In genomic region chr2:96509847-96510230, GRCh38 we compare ENCODE assay signal across 17 cellular contexts. TPM values are rescaled to one million over a fixed set of nuclear protein-coding genes. Genes with fewer than 3 reads are reported as not detected.
DNase-seq lines count a peak whose midpoint lies in the region; ATAC-seq and TF ChIP-seq lines count a peak whose summit lies in the region.
"Had no signal": no experiment of that assay in that cellular context is flagged by ENCODE, and none has a peak within 500 bp of the region (broad histone marks: within the 10 kb centered on the region; RNA-seq: fewer than 3 reads in every experiment).

No MANE protein-coding gene starts in this region.

- H3K27me3 ChIP-seq in mucosa of rectum (ENCODE audit: control insufficient read depth in 2 of 2, insufficient read depth in 2 of 2, low read length in 2 of 2) (no peaks in the 10 kb centered on the region), Peyer's patch (no peaks in the 10 kb centered on the region)
- H3K27me3 ChIP-seq: right atrium auricular region had no signal

- no peaks in the 10 kb centered on the region for H3K9me3 Mint-ChIP-seq in natural killer cell treated with Interleukin-12 subunit alpha and Interleukin-12 subunit beta and Interleukin-15 and Interleukin-18, amount 100 ng/mL, for 72 hours
- H3K9me3 Mint-ChIP-seq in natural killer cell (no peaks in the 10 kb centered on the region), WTC11 (no peaks in the 10 kb centered on the region)
- H3K9me3 Mint-ChIP-seq: endodermal cell, immature natural killer cell had no signal

- H3K4me3 Mint-ChIP-seq in natural killer cell treated with Interleukin-12 subunit alpha and Interleukin-12 subunit beta and Interleukin-15 and Interleukin-18, amount 100 ng/mL, for 72 hours, result peak overlapping the region; percentile 32
- H3K4me3 Mint-ChIP-seq in natural killer cell (no peak overlapping the region), WTC11 (peak overlapping the region; percentile 55)
- H3K4me3 Mint-ChIP-seq: activated CD8-positive, alpha-beta T cell treated with anti-CD3 and anti-CD28 coated beads, Interleukin-2, amount 10 ng/mL, durations not matched to agents 7 days and 5 days; endodermal cell had no signal

- H3K4me3 ChIP-seq in mucosa of rectum (ENCODE audit: low read length in 2 of 2) (peak overlapping the region in 1 of 2 donors; percentile 26), Peyer's patch (peak overlapping the region in 1 of 4 donors; percentile 24)
- H3K4me3 ChIP-seq: GM23248, left lung, right atrium auricular region had no signal

- H3K36me3 Mint-ChIP-seq in natural killer cell treated with Interleukin-12 subunit alpha and Interleukin-12 subunit beta and Interleukin-15 and Interleukin-18, amount 100 ng/mL, for 72 hours, result no peaks in the 10 kb centered on the region
- H3K36me3 Mint-ChIP-seq in natural killer cell, result no peaks in the 10 kb centered on the region
- no peaks in the 10 kb centered on the region for H3K36me3 Mint-ChIP-seq in WTC11
- H3K36me3 Mint-ChIP-seq: activated naive CD8-positive, alpha-beta T cell; immature natural killer cell had no signal

- intact Hi-C loops in natural killer cell (cut with micrococcal nuclease), result loop anchor here (1.0 to 10.0 kb wide), 4 partner anchors 23 to 485 kb away; partner anchors contain the start of genes CIAO1 and TMEM127

- H3K27me3 Mint-ChIP-seq in natural killer cell treated with Interleukin-12 subunit alpha and Interleukin-12 subunit beta and Interleukin-15 and Interleukin-18, amount 100 ng/mL, for 72 hours, result peaks cover 16 to 22% of the 10 kb centered on the region in 2 donors
- H3K27me3 Mint-ChIP-seq in natural killer cell (ENCODE audit: low read depth in 2 of 2) (peaks cover 13 to 21% of the 10 kb centered on the region in 2 donors), WTC11 (ENCODE audit: low read depth) (peaks cover 33% of the 10 kb centered on the region)

- H3K4me1 ChIP-seq in mucosa of rectum (ENCODE audit: control insufficient read depth in 2 of 2, insufficient read depth in 2 of 2, low read length in 2 of 2) (peaks cover 8 to 19% of the 10 kb centered on the region in 2 donors), Peyer's patch (peaks cover 0 to 16% (median 4%) of the 10 kb centered on the region in 4 donors)

- peak overlapping the region in 1 of 2 donors; percentile 64 for H3K27ac Mint-ChIP-seq in natural killer cell treated with Interleukin-12 subunit alpha and Interleukin-12 subunit beta and Interleukin-15 and Interleukin-18, amount 100 ng/mL, for 72 hours
- H3K27ac Mint-ChIP-seq in natural killer cell, result no peak overlapping the region
- H3K27ac Mint-ChIP-seq in WTC11, result no peak overlapping the region
- H3K27ac Mint-ChIP-seq: endodermal cell had no signal

- POLR2A ChIA-PET in WTC11 (lab: Charles Lee), result interaction anchor here (1.0 kb wide), 1 partner anchor 23 kb away, joined by 3 read pairs; no protein-coding TSS in a partner anchor

- H3K9me3 ChIP-seq in mucosa of rectum (ENCODE audit: control insufficient read depth in 2 of 2, low read length in 2 of 2), result no peaks in the 10 kb centered on the region
- H3K9me3 ChIP-seq in Peyer's patch, result no peaks in the 10 kb centered on the region
- H3K9me3 ChIP-seq: left lung, right atrium auricular region had no signal

- ATAC-seq in natural killer cell treated with Interleukin-12 subunit alpha and Interleukin-12 subunit beta and Interleukin-15 and Interleukin-18, amount 100 ng/mL, for 72 hours, result no peak
- no peak for ATAC-seq in natural killer cell
- no peak for ATAC-seq in WTC11
- no peak for ATAC-seq in GM21390 (IDR thresholded peaks at IDR 0.05; ENCODE audit: unreplicated experiment)

- H3K4me1 Mint-ChIP-seq in natural killer cell treated with Interleukin-12 subunit alpha and Interleukin-12 subunit beta and Interleukin-15 and Interleukin-18, amount 100 ng/mL, for 72 hours (ENCODE audit: low read depth in 2 of 2), result peaks cover 25 to 39% of the 10 kb centered on the region in 2 donors
- peaks cover 24% of the 10 kb centered on the region in 2 donors for H3K4me1 Mint-ChIP-seq in natural killer cell
- H3K4me1 Mint-ChIP-seq in WTC11, result peaks cover 10% of the 10 kb centered on the region

- H3K36me3 ChIP-seq in mucosa of rectum (ENCODE audit: control insufficient read depth in 2 of 2, insufficient read depth in 2 of 2, low read length in 2 of 2), result no peaks in the 10 kb centered on the region
- H3K36me3 ChIP-seq in Peyer's patch, result no peaks in the 10 kb centered on the region
- H3K36me3 ChIP-seq: brain microvascular endothelial cell, left lung, right atrium auricular region had no signal

- H3K9ac ChIP-seq in mucosa of rectum (ENCODE audit: low read depth in 1 of 2, low read length in 2 of 2), result peak overlapping the region; percentile 6 to 22
- H3K9ac ChIP-seq: GM23248 had no signal

- no peak for TF ChIP-seq CTCF in natural killer cell (IDR thresholded peaks at IDR 0.05)
- TF ChIP-seq CTCF in WTC11 (IDR thresholded peaks at IDR 0.05), result no peak
- no peak for TF ChIP-seq CTCF in Peyer's patch (IDR thresholded peaks at IDR 0.05)

- no peak for DNase-seq in natural killer cell treated with Interleukin-12 subunit alpha and Interleukin-12 subunit beta and Interleukin-15 and Interleukin-18, amount 100 ng/mL, for 72 hours (ENCODE audit: low spot score)
- DNase-seq in natural killer cell (no peak), WTC11 (ENCODE audit: low spot score) (no peak), Peyer's patch (no peak), NCI-H446 (lab: John Stamatoyannopoulos, UW) (no peak), hepatic stellate cell (ENCODE audit: low spot score) (no peak)

- no peak for TF ChIP-seq POLR2A in Peyer's patch (IDR thresholded peaks at IDR 0.05)

- CTCF ChIA-PET in WTC11 (lab: Charles Lee), result interaction anchor here (0.6 to 7.5 kb wide), 40 partner anchors 9 to 243 kb away, joined by 3 to 127 read pairs (median 6); partner anchors contain the start of genes ITPRIPL1 and NCAPH

- H3K27ac ChIP-seq in mucosa of rectum (ENCODE audit: low read depth in 2 of 2, low read length in 2 of 2) (no peak overlapping the region), Peyer's patch (peak overlapping the region in 1 of 4 donors; percentile 14)
- H3K27ac ChIP-seq: brain microvascular endothelial cell, GM23248, left lung, right atrium auricular region had no signal

TF ChIP-seq in WTC11, 78 proteins besides CTCF, POLR2A, EP300 and RAD21 (continues in another document):
- TF ChIP-seq ELF4 (CRISPR knock-in tag; IDR thresholded peaks at IDR 0.05; ENCODE audit: low read depth) (no peak), EMX1 (CRISPR knock-in tag; IDR thresholded peaks at IDR 0.05) (no peak), ATF3 (CRISPR knock-in tag; conservative IDR thresholded peaks at IDR 0.05) (no peak), JAZF1 (CRISPR knock-in tag; IDR thresholded peaks at IDR 0.05) (no peak), ZNF263 (CRISPR knock-in tag; IDR thresholded peaks at IDR 0.05; ENCODE audit: low read depth) (no peak), ARID4B (CRISPR knock-in tag; IDR thresholded peaks at IDR 0.05; ENCODE audit: borderline replicate concordance) (no peak), ZNF671 (CRISPR knock-in tag; IDR thresholded peaks at IDR 0.05) (no peak)

RNA-seq across cellular contexts. Expression of gene NEURL3, which starts 4.7 kb away (rescaled TPM):
- under 1 TPM in 1 of 2 donors, not detected in 1; 0.64 TPM for total RNA-seq in natural killer cell treated with Interleukin-12 subunit alpha and Interleukin-12 subunit beta and Interleukin-15 and Interleukin-18, amount 100 ng/mL, for 72 hours
- not detected for total RNA-seq in natural killer cell
- not detected in 3 replicates for total RNA-seq in WTC11 (2021)
- 10 to 100 TPM in 2 of 4 donors, 1 to 10 TPM in 1, not detected in 1; 1.7 to 23.6 (median 20.2) TPM for total RNA-seq in Peyer's patch
- total RNA-seq: A673; activated CD8-positive, alpha-beta T cell treated with anti-CD3 and anti-CD28 coated beads, Interleukin-2, amount 10 ng/mL, durations not matched to agents 7 days and 5 days; endodermal cell; GM23248; right atrium auricular region had no signal

RNA-seq across cellular contexts. Expression of gene ARID5A, which starts 26.7 kb away (rescaled TPM):
- 100 to 1,000 TPM in 1 of 2 donors, 10 to 100 TPM in 1; 81.4 to 115 TPM for total RNA-seq in natural killer cell treated with Interleukin-12 subunit alpha and Interleukin-12 subunit beta and Interleukin-15 and Interleukin-18, amount 100 ng/mL, for 72 hours
- total RNA-seq in natural killer cell (100 to 1,000 TPM in 2 of 3 donors, 10 to 100 TPM in 1; 90.9 to 117 (median 114) TPM), WTC11 (2021) (8.5 to 13.9 TPM (median 10.1 TPM) in 3 replicates), Peyer's patch (10 to 100 TPM in 3 of 4 donors, 1 to 10 TPM in 1; 3.9 to 44.6 (median 16.9) TPM)
